ENCODE assay signal across 21 cellular contexts in genomic region chr12:68367136-68367535, GRCh38. TPM values are rescaled to one million over a fixed set of nuclear protein-coding genes. Genes with fewer than 3 reads are reported as not detected.
A peak's percentile ranks its signal among the peaks of the same experiment; 100 is the strongest.
DNase-seq lines count a peak whose midpoint lies in the region; ATAC-seq and TF ChIP-seq lines count a peak whose summit lies in the region.
"Had no signal": no experiment of that assay in that cellular context is flagged by ENCODE, and none has a peak within 500 bp of the region (broad histone marks: within the 10 kb centered on the region; RNA-seq: fewer than 3 reads in every experiment).

No MANE protein-coding gene starts in this region.

- peak overlapping the region; percentile 36 for H2AK5ac ChIP-seq in IMR-90 (ENCODE audit: low read depth, low read length)

- no peak overlapping the region for H2AK9ac ChIP-seq in IMR-90 (replicated peaks; ENCODE audit: low read depth, low read length, poor library complexity)

- H3K18ac ChIP-seq in IMR-90 (ENCODE audit: low read depth, low read length): no peak overlapping the region

- H3K27ac ChIP-seq in IMR-90 (ENCODE audit: insufficient read depth, low read length): no peak overlapping the region
- H3K27ac ChIP-seq: thyroid gland had no signal

- no peaks in the 10 kb centered on the region for H3K27me3 ChIP-seq in IMR-90 (ENCODE audit: control insufficient read depth, insufficient read depth, low read length)
- H3K27me3 ChIP-seq: thyroid gland had no signal

- no peak overlapping the region for H2BK20ac ChIP-seq in IMR-90 (ENCODE audit: low read depth, low read length)

- intact Hi-C loops in activated naive CD4-positive, alpha-beta T cell treated with anti-CD3 and anti-CD28 coated beads for 36 hours (cut with micrococcal nuclease): loop anchor here (5.0 kb wide), 1 partner anchor 250 kb away; no protein-coding TSS in a partner anchor
- intact Hi-C loops in IMR-90 (cut with micrococcal nuclease): no loop called here

- no peak overlapping the region for H3K4me3 Mint-ChIP-seq in activated naive CD4-positive, alpha-beta T cell treated with anti-CD3 and anti-CD28 coated beads for 36 hours
- H3K4me3 Mint-ChIP-seq in effector memory CD8-positive, alpha-beta T cell: peak overlapping the region; percentile 43 to 69
- H3K4me3 Mint-ChIP-seq in stimulated activated effector memory CD8-positive, alpha-beta T cell treated with anti-CD3 and anti-CD28 coated beads, Interleukin-12 subunit alpha, Interleukin-12 subunit beta, amount 100 ng/mL, for 72 hours: peak overlapping the region; percentile 51
- H3K4me3 Mint-ChIP-seq in WTC11: no peak overlapping the region
- H3K4me3 Mint-ChIP-seq: nephron had no signal

- WGBS in IMR-90 (ENCODE audit: extremely low coverage in 2 of 2, insufficient read length in 1 of 2), 2 experiments: 80% methylated on average over 1 of the region's 1 CpG; no CpG with 5 or more reads in 1 of the 2 experiments

- no peak for TF ChIP-seq RAD21 in IMR-90 (IDR thresholded peaks at IDR 0.05; ENCODE audit: low read length)

- H3K4ac ChIP-seq in IMR-90 (ENCODE audit: low read depth, low read length): no peak overlapping the region

- H3K56ac ChIP-seq in IMR-90 (ENCODE audit: extremely low read depth, insufficient read depth, low read length): no peak overlapping the region

- no peak overlapping the region; the same call in 1 of the 2 replicates for H2BK120ac ChIP-seq in IMR-90 (ENCODE audit: low read depth, low read length)

- H3K4me1 Mint-ChIP-seq in activated naive CD4-positive, alpha-beta T cell treated with anti-CD3 and anti-CD28 coated beads for 36 hours (ENCODE audit: low read depth): peaks cover 56% of the 10 kb centered on the region
- H3K4me1 Mint-ChIP-seq in effector memory CD8-positive, alpha-beta T cell (ENCODE audit: low read depth in 2 of 2): peaks cover 53 to 78% of the 10 kb centered on the region in 2 donors
- peaks cover 82% of the 10 kb centered on the region for H3K4me1 Mint-ChIP-seq in stimulated activated effector memory CD8-positive, alpha-beta T cell treated with anti-CD3 and anti-CD28 coated beads, Interleukin-12 subunit alpha, Interleukin-12 subunit beta, amount 100 ng/mL, for 72 hours
- H3K4me1 Mint-ChIP-seq in WTC11: peaks cover 26% of the 10 kb centered on the region

- no peak for ATAC-seq in IMR-90 (ENCODE audit: low read depth)
- ATAC-seq in effector memory CD8-positive, alpha-beta T cell (replicated peaks): no peak
- ATAC-seq in stimulated activated effector memory CD8-positive, alpha-beta T cell treated with anti-CD3 and anti-CD28 coated beads, Interleukin-12 subunit alpha, Interleukin-12 subunit beta, amount 100 ng/mL, for 72 hours: peak; percentile 19
- no peak for ATAC-seq in WTC11
- no peak for ATAC-seq in HG02970 (IDR thresholded peaks at IDR 0.05; ENCODE audit: low FRiP score, unreplicated experiment)
- ATAC-seq: stimulated activated naive CD8-positive, alpha-beta T cell treated with anti-CD3 and anti-CD28 coated beads, Interleukin-15, Interleukin-2, amounts not matched to agents 100 U/mL and 50 U/mL, for 24 hours had no signal

- peaks cover 8% of the 10 kb centered on the region for H3K4me1 ChIP-seq in IMR-90 (ENCODE audit: control insufficient read depth, insufficient read depth, low read length)

- TF ChIP-seq POLR2A in IMR-90 (IDR thresholded peaks at IDR 0.05; ENCODE audit: low read depth, low read length): no peak

- CTCF ChIA-PET in activated naive CD4-positive, alpha-beta T cell treated with anti-CD3 and anti-CD28 coated beads for 36 hours (lab: Charles Lee): no interaction called here
- CTCF ChIA-PET in IMR-90 (lab: Yijun Ruan, JAX): no interaction called here
- CTCF ChIA-PET in WTC11 (lab: Charles Lee): no interaction called here

- H3K27ac Mint-ChIP-seq in activated naive CD4-positive, alpha-beta T cell treated with anti-CD3 and anti-CD28 coated beads for 36 hours: peak overlapping the region; percentile 43
- H3K27ac Mint-ChIP-seq in effector memory CD8-positive, alpha-beta T cell: peak overlapping the region; percentile 92 to 99
- peak overlapping the region; percentile 91 for H3K27ac Mint-ChIP-seq in stimulated activated effector memory CD8-positive, alpha-beta T cell treated with anti-CD3 and anti-CD28 coated beads, Interleukin-12 subunit alpha, Interleukin-12 subunit beta, amount 100 ng/mL, for 72 hours
- no peak overlapping the region for H3K27ac Mint-ChIP-seq in WTC11
- H3K27ac Mint-ChIP-seq: progenitor cell of endocrine pancreas had no signal

- no peak overlapping the region for H4K5ac ChIP-seq in IMR-90 (ENCODE audit: low read depth, low read length)

- no peak overlapping the region for H4K8ac ChIP-seq in IMR-90 (ENCODE audit: low read depth in 2 of 2, low read length in 2 of 2)

- no peaks in the 10 kb centered on the region for H3K27me3 Mint-ChIP-seq in activated naive CD4-positive, alpha-beta T cell treated with anti-CD3 and anti-CD28 coated beads for 36 hours (ENCODE audit: low read depth)
- H3K27me3 Mint-ChIP-seq in effector memory CD8-positive, alpha-beta T cell: no peaks in the 10 kb centered on the region
- no peaks in the 10 kb centered on the region for H3K27me3 Mint-ChIP-seq in WTC11 (ENCODE audit: low read depth)

- H3K79me1 ChIP-seq in IMR-90 (ENCODE audit: low read depth in 1 of 2, low read length in 2 of 2): 0 out of 4 replicates have a peak, but pooled peaks cover 0 to 11% of the 10 kb centered on the region in 2 experiments

- H3K4me2 ChIP-seq in IMR-90 (ENCODE audit: low read depth, low read length): no peak overlapping the region
- H3K4me2 ChIP-seq: SK-N-SH had no signal

- peaks cover 17% of the 10 kb centered on the region for H3K9me1 ChIP-seq in IMR-90 (ENCODE audit: insufficient read depth, low read length)

- BruUV-seq in IMR-90 (replicated peaks; lab: Mats Ljungman, UMichigan): no TSS peak

- no peak overlapping the region for H3K14ac ChIP-seq in IMR-90 (replicated peaks; ENCODE audit: low read depth, low read length)

- H3K23ac ChIP-seq in IMR-90 (ENCODE audit: low read depth, low read length): peak overlapping the region; percentile 29; the same call in 1 of the 2 replicates

- DNase-seq in activated naive CD4-positive, alpha-beta T cell treated with anti-CD3 and anti-CD28 coated beads for 36 hours: peak; percentile 57
- DNase-seq in activated naive CD4-positive, alpha-beta T cell treated with Interleukin-2 at 50 U/mL for 16 hours: no peak
- no peak for DNase-seq in IMR-90
- DNase-seq in effector memory CD8-positive, alpha-beta T cell: no peak
- DNase-seq in stimulated activated effector memory CD8-positive, alpha-beta T cell treated with anti-CD3 and anti-CD28 coated beads, Interleukin-12 subunit alpha, Interleukin-12 subunit beta, amount 100 ng/mL, for 72 hours (ENCODE audit: low spot score in 2 of 2): no peak
- DNase-seq in WTC11 (ENCODE audit: low spot score): no peak
- DNase-seq in Ammon's horn (ENCODE audit: low spot score): no peak
- DNase-seq: activated naive CD4-positive, alpha-beta T cell treated with anti-CD3 and anti-CD28 coated beads, Interleukin-2, amount 50 U/mL, for 16 hours; effector CD8-positive, alpha-beta T cell; EL; HCEC 1CT; Kasumi-1; NCI-H1105; NCI-H510A; SK-N-SH; stimulated activated naive CD8-positive, alpha-beta T cell treated with anti-CD3 and anti-CD28 coated beads, Interleukin-15, Interleukin-2, amounts not matched to agents 100 U/mL and 50 U/mL, for 24 hours; T1000; thyroid gland had no signal

- H3K4me3 ChIP-seq in IMR-90 (ENCODE audit: insufficient read depth, low read depth, low read length): no peak overlapping the region
- H3K4me3 ChIP-seq: thyroid gland had no signal

- in situ Hi-C loops in IMR-90 (cut with MboI; ENCODE audit: low sequenced_read_pairs): loop anchor here (10.0 to 25.0 kb wide), 2 partner anchors 238 to 320 kb away; partner anchors contain the start of gene NUP107

- no peaks in the 10 kb centered on the region for H3K9me3 Mint-ChIP-seq in activated naive CD4-positive, alpha-beta T cell treated with anti-CD3 and anti-CD28 coated beads for 36 hours
- no peaks in the 10 kb centered on the region for H3K9me3 Mint-ChIP-seq in effector memory CD8-positive, alpha-beta T cell
- H3K9me3 Mint-ChIP-seq in stimulated activated effector memory CD8-positive, alpha-beta T cell treated with anti-CD3 and anti-CD28 coated beads, Interleukin-12 subunit alpha, Interleukin-12 subunit beta, amount 100 ng/mL, for 72 hours: peaks cover 5% of the 10 kb centered on the region
- no peaks in the 10 kb centered on the region for H3K9me3 Mint-ChIP-seq in WTC11
- H3K9me3 Mint-ChIP-seq: nephron had no signal

- POLR2A ChIA-PET in IMR-90 (lab: Charles Lee; ENCODE audit: unreplicated experiment) (no interaction called here), WTC11 (lab: Charles Lee) (no interaction called here)

- no peak for TF ChIP-seq CTCF in IMR-90 (conservative IDR thresholded peaks at IDR 0.05; ENCODE audit: low read depth, low read length)
- no peak for TF ChIP-seq CTCF in WTC11 (IDR thresholded peaks at IDR 0.05)

- no peak overlapping the region for H3K9ac ChIP-seq in IMR-90 (ENCODE audit: low read depth, low read length)
- H3K9ac ChIP-seq: SK-N-SH had no signal

- H3K36me3 Mint-ChIP-seq in activated naive CD4-positive, alpha-beta T cell treated with anti-CD3 and anti-CD28 coated beads for 36 hours (ENCODE audit: low read depth): no peaks in the 10 kb centered on the region
- H3K36me3 Mint-ChIP-seq in effector memory CD8-positive, alpha-beta T cell (ENCODE audit: insufficient read depth): peaks cover 12% of the 10 kb centered on the region
- H3K36me3 Mint-ChIP-seq in stimulated activated effector memory CD8-positive, alpha-beta T cell treated with anti-CD3 and anti-CD28 coated beads, Interleukin-12 subunit alpha, Interleukin-12 subunit beta, amount 100 ng/mL, for 72 hours: peaks cover 8% of the 10 kb centered on the region
- H3K36me3 Mint-ChIP-seq in WTC11: no peaks in the 10 kb centered on the region

- no peaks in the 10 kb centered on the region for H3K36me3 ChIP-seq in IMR-90 (ENCODE audit: control insufficient read depth, insufficient read depth, low read length)
- H3K36me3 ChIP-seq: thyroid gland had no signal

- H2BK15ac ChIP-seq in IMR-90 (ENCODE audit: low read depth, low read length): no peak overlapping the region

- dilution Hi-C loops in IMR-90 (cut with HindIII; ENCODE audit: low sequenced_read_pairs, unreplicated experiment): no loop called here

- no peak overlapping the region for H4K91ac ChIP-seq in IMR-90 (ENCODE audit: insufficient read depth, low read depth, low read length)

- H3K9me3 ChIP-seq in IMR-90 (ENCODE audit: control insufficient read depth, insufficient read depth, low read length): no peaks in the 10 kb centered on the region
- H3K9me3 ChIP-seq: SK-N-SH, thyroid gland had no signal

- H2BK5ac ChIP-seq in IMR-90 (ENCODE audit: low read depth, low read length, poor library complexity, severe bottlenecking): no peak overlapping the region

- H2AFZ ChIP-seq in IMR-90 (replicated peaks; ENCODE audit: low read length, poor library complexity): no peak overlapping the region

- H4K20me1 ChIP-seq in IMR-90 (ENCODE audit: insufficient read depth, low read length): no peaks in the 10 kb centered on the region; the same call in 1 of the 2 replicates

RNA-seq across cellular contexts. Expression of gene MDM1, which starts 35.0 kb away (rescaled TPM):
- 10 to 100 TPM; 16.5 to 20.8 TPM for total RNA-seq in activated naive CD4-positive, alpha-beta T cell treated with anti-CD3 and anti-CD28 coated beads for 36 hours
- total RNA-seq in IMR-90 (2012; rRNA removed) (5.6 and 7.8 TPM in 2 replicates), WTC11 (2021) (9.1 to 12.5 TPM (median 11.0 TPM) in 3 replicates)
- polyA plus RNA-seq in IMR-90 (2012; rRNA removed): 4.8 and 5.7 TPM in 2 replicates
- polyA plus RNA-seq in IMR-90 (2012; cell fraction: cytosol; rRNA removed): 0.52 and 0.65 TPM in 2 replicates
- polyA plus RNA-seq in IMR-90 (2012; cell fraction: nucleus; rRNA removed; ENCODE audit: low replicate concordance): 4.1 and 33.0 TPM in 2 replicates

Comparison
In these comparisons a context has a peak if more than half of its experiments do, and no peak if none do; other contexts are left out.
1. H3K4me3 Mint-ChIP-seq: peak in effector memory CD8-positive, alpha-beta T cell (2 of 2) and stimulated activated effector memory CD8-positive, alpha-beta T cell treated with anti-CD3 and anti-CD28 coated beads, Interleukin-12 subunit alpha, Interleukin-12 subunit beta, amount 100 ng/mL, for 72 hours (single experiment); none in activated naive CD4-positive, alpha-beta T cell treated with anti-CD3 and anti-CD28 coated beads for 36 hours (single experiment) and WTC11 (single experiment).